ENCODE assay signal across 8 cellular contexts in the genomic region with DNA sequence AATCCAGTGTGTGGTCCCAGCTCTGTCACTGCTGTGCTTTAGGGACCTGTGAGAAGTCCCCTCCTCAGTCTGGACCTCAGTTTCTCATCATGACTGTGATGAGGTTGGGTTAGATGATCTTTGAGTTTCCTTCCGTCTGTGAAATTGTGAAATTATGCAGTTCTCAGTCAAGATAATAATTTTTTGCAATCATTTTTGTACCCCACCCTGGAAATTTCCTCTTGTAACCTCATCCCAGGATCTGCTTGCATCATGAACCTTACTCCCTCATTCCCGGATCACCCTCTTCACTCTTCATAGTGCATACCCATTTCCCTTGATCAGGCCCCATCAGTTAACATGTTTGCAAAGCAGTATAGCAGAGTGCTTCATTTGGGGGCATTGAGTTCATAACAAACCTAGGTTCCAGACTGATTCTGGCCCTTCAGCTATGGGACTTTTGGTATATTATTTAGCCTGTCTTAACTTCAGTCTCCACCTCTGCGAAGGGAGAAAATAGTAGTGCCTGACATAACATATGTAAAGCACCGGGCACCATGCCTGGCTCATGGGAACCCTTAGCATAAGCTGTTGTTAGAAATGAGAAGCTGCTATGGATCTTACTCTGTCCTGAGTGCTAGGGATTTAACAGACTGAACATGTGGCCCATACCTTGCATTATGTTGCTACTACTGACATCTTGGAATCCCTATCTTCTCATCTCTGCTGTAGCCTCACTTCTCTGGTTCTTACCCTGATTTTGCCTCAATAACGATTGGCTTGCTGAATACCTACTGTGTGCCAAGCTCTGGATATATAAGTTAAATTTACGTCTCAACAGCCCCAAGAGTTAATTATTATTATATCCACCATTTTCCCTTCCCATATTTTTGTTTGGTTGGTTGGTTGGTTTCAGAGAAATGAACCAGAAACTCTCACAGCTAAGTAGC. TPM values are rescaled to one million over a fixed set of nuclear protein-coding genes. Genes with fewer than 3 reads are reported as not detected.
DNase-seq lines count a peak whose midpoint lies in the region; ATAC-seq and TF ChIP-seq lines count a peak whose summit lies in the region.

No MANE protein-coding gene starts in this region.

- H3K27ac ChIP-seq in body of pancreas: peak overlapping the region; percentile 85 to 99 (median 97)
- H3K27ac ChIP-seq in mucosa of rectum (ENCODE audit: low read depth in 2 of 2, low read length in 2 of 2): peak overlapping the region; percentile 92 to 93

- peaks cover 38% of the 10 kb centered on the region for H3K4me1 ChIP-seq in body of pancreas
- H3K4me1 ChIP-seq in mucosa of rectum (ENCODE audit: control insufficient read depth in 2 of 2, insufficient read depth in 2 of 2, low read length in 2 of 2): peaks cover 4 to 13% of the 10 kb centered on the region in 2 donors

- intact Hi-C loops in body of pancreas (cut with DNase I): no loop called here

- H3K4me1 Mint-ChIP-seq in stimulated activated naive CD8-positive, alpha-beta T cell treated with anti-CD3 and anti-CD28 coated beads, Interleukin-15, Interleukin-2, amounts not matched to agents 100 ng/mL and 50 ng/mL, for 24 hours (ENCODE audit: low read depth): peaks cover 64% of the 10 kb centered on the region

- WGBS in body of pancreas, 2 donors: 75 to 79% methylated on average over 6 of the region's 6 CpGs

- H3K27me3 ChIP-seq in body of pancreas: no peaks in the 10 kb centered on the region
- H3K27me3 ChIP-seq in mucosa of rectum (ENCODE audit: control insufficient read depth in 2 of 2, insufficient read depth in 2 of 2, low read length in 2 of 2): no peaks in the 10 kb centered on the region

- no peaks in the 10 kb centered on the region for H3K9me3 Mint-ChIP-seq in stimulated activated naive CD8-positive, alpha-beta T cell treated with anti-CD3 and anti-CD28 coated beads, Interleukin-15, Interleukin-2, amounts not matched to agents 100 ng/mL and 50 ng/mL, for 24 hours

- no peaks in the 10 kb centered on the region for H3K36me3 Mint-ChIP-seq in stimulated activated naive CD8-positive, alpha-beta T cell treated with anti-CD3 and anti-CD28 coated beads, Interleukin-15, Interleukin-2, amounts not matched to agents 100 ng/mL and 50 ng/mL, for 24 hours (ENCODE audit: low read depth)

- TF ChIP-seq CTCF in body of pancreas (IDR thresholded peaks at IDR 0.05): no peak

- H3K4me3 ChIP-seq in body of pancreas (no peak overlapping the region), mucosa of rectum (ENCODE audit: low read length in 2 of 2) (peak overlapping the region; percentile 90 to 93)

- H3K9me3 ChIP-seq in body of pancreas: no peaks in the 10 kb centered on the region
- H3K9me3 ChIP-seq in mucosa of rectum (ENCODE audit: control insufficient read depth in 2 of 2, low read length in 2 of 2): no peaks in the 10 kb centered on the region

- TF ChIP-seq POLR2A in body of pancreas (IDR thresholded peaks at IDR 0.05): no peak

- no peaks in the 10 kb centered on the region for H3K27me3 Mint-ChIP-seq in stimulated activated naive CD8-positive, alpha-beta T cell treated with anti-CD3 and anti-CD28 coated beads, Interleukin-15, Interleukin-2, amounts not matched to agents 100 ng/mL and 50 ng/mL, for 24 hours

- ATAC-seq in stimulated activated naive CD8-positive, alpha-beta T cell treated with anti-CD3 and anti-CD28 coated beads, Interleukin-15, Interleukin-2, amounts not matched to agents 100 U/mL and 50 U/mL, for 24 hours: no peak
- ATAC-seq in body of pancreas (no peak), HG02840 (IDR thresholded peaks at IDR 0.05; ENCODE audit: low FRiP score, unreplicated experiment) (no peak), GM18519 (IDR thresholded peaks at IDR 0.05; ENCODE audit: low FRiP score, unreplicated experiment) (no peak), GM18868 (IDR thresholded peaks at IDR 0.05; ENCODE audit: unreplicated experiment) (no peak)

- H3K4me3 Mint-ChIP-seq in stimulated activated naive CD8-positive, alpha-beta T cell treated with anti-CD3 and anti-CD28 coated beads, Interleukin-15, Interleukin-2, amounts not matched to agents 100 ng/mL and 50 ng/mL, for 24 hours: peak overlapping the region; percentile 88

- peak overlapping the region in 1 of 2 donors; percentile 87 for H3K9ac ChIP-seq in mucosa of rectum (ENCODE audit: low read depth in 1 of 2, low read length in 2 of 2)

- H3K36me3 ChIP-seq in body of pancreas (replicated peaks in 1 of 2; ENCODE audit: insufficient read depth in 1 of 2, low read depth in 2 of 2) (no peaks in the 10 kb centered on the region), mucosa of rectum (ENCODE audit: control insufficient read depth in 2 of 2, insufficient read depth in 2 of 2, low read length in 2 of 2) (no peaks in the 10 kb centered on the region)

- no peak for DNase-seq in stimulated activated naive CD8-positive, alpha-beta T cell treated with anti-CD3 and anti-CD28 coated beads, Interleukin-15, Interleukin-2, amounts not matched to agents 100 U/mL and 50 U/mL, for 24 hours
- DNase-seq in body of pancreas (no peak), NCI-H2196 (lab: John Stamatoyannopoulos, UW; ENCODE audit: unreplicated experiment) (no peak)

- peak overlapping the region; percentile 92 for H3K27ac Mint-ChIP-seq in stimulated activated naive CD8-positive, alpha-beta T cell treated with anti-CD3 and anti-CD28 coated beads, Interleukin-15, Interleukin-2, amounts not matched to agents 100 ng/mL and 50 ng/mL, for 24 hours

RNA-seq across cellular contexts. Expression of a gene that starts 1.4 kb away (rescaled TPM):
- 10 to 100 TPM; 34.2 to 56.7 TPM for total RNA-seq in body of pancreas

RNA-seq across cellular contexts. Expression of a gene that starts 36.7 kb away (rescaled TPM):
- total RNA-seq in body of pancreas: 10 to 100 TPM; 10.2 to 23.3 TPM

RNA-seq across cellular contexts. Expression of a gene that starts 47.1 kb away (rescaled TPM):
- under 1 TPM in 1 of 2 donors, not detected in 1; 0.33 TPM for total RNA-seq in body of pancreas

Comparison
In these comparisons a context has a peak if more than half of its experiments do, and no peak if none do; other contexts are left out.
1. H3K4me3 ChIP-seq: peak in mucosa of rectum (2 of 2); none in body of pancreas (0 of 2).